23 cellular contexts compared by ENCODE assay signal in the genomic region with DNA sequence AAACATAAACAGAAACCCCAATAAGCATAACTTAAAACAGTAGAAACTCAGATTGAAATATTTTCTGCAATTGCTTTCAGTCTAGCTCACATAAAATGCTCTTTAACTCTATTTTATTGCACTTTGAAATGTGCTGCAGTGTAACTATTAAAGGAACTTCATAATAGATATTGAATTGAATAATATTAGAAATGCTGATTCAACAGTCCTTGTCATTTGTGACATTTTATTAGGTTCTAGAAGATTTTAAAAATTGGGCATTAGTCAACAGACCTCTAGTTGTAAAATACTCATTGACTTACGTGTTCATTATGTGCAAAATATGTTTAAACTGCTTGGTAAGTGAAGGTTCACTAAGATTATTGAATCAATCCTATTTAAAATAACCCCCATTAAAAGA.
DNase-seq lines count a peak whose midpoint lies in the region; ATAC-seq, FAIRE-seq and TF ChIP-seq lines count a peak whose summit lies in the region.
"Had no signal": no experiment of that assay in that cellular context is flagged by ENCODE, and none has a peak within 500 bp of the region (broad histone marks: within the 10 kb centered on the region; RNA-seq: fewer than 3 reads in every experiment).

No MANE protein-coding gene starts in this region.

- H3K36me3 ChIP-seq in HepG2 (replicated peaks in 1 of 2; ENCODE audit: control insufficient read depth in 1 of 2, insufficient read depth in 2 of 2, low read length in 2 of 2) (no peaks in the 10 kb centered on the region), right lobe of liver (no peaks in the 10 kb centered on the region), SU-DHL-6 (ENCODE audit: low read length) (no peaks in the 10 kb centered on the region), osteoblast (ENCODE audit: insufficient read depth, low read length) (no peaks in the 10 kb centered on the region)
- H3K36me3 ChIP-seq: BE2C, BLaER1 had no signal

- no peak for TF ChIP-seq RAD21 in HepG2 (CRISPR knock-in tag; IDR thresholded peaks at IDR 0.05)

- TF ChIP-seq EP300 in HepG2 (IDR thresholded peaks at IDR 0.05; ENCODE audit: low read depth in 2 of 2, low read length in 2 of 2): no peak
- TF ChIP-seq EP300 in HepG2 (CRISPR knock-in tag; IDR thresholded peaks at IDR 0.05; ENCODE audit: borderline replicate concordance): no peak

- in situ Hi-C loops in HepG2 (cut with HindIII; ENCODE audit: extremely low pct_ligation_motif_present, low pct_unique_long_range_greater_than_20kb): no loop called here

- FAIRE-seq in HepG2 (lab: Jason Lieb, UNC): no peak
- FAIRE-seq: GM12891, GM19239 had no signal

- intact Hi-C loops in HepG2 (cut with micrococcal nuclease; ENCODE audit: unreplicated experiment): no loop called here
- intact Hi-C loops in right lobe of liver (cut with DNase I): no loop called here

- no peaks in the 10 kb centered on the region for H3K9me2 ChIP-seq in SU-DHL-6 (replicated peaks; ENCODE audit: insufficient read depth, low read length)

- no peaks in the 10 kb centered on the region for H4K20me1 ChIP-seq in HepG2 (ENCODE audit: insufficient read depth, low read length)
- no peaks in the 10 kb centered on the region for H4K20me1 ChIP-seq in SU-DHL-6 (ENCODE audit: low read depth, low read length)
- no peaks in the 10 kb centered on the region for H4K20me1 ChIP-seq in osteoblast (ENCODE audit: insufficient read depth, low read length)
- H4K20me1 ChIP-seq: BLaER1 had no signal

- H3K4me3 ChIP-seq in HepG2 (replicated peaks in 1 of 3; ENCODE audit: insufficient read depth in 1 of 3, low read depth in 2 of 3, low read length in 3 of 3) (no peak overlapping the region), right lobe of liver (no peak overlapping the region), SU-DHL-6 (ENCODE audit: insufficient read depth, low read length, poor library complexity, severe bottlenecking) (no peak overlapping the region), osteoblast (ENCODE audit: insufficient read depth, low read length) (no peak overlapping the region)
- H3K4me3 ChIP-seq: BLaER1 had no signal

- H3K9ac ChIP-seq in HepG2 (ENCODE audit: insufficient read depth, low read depth, low read length) (no peak overlapping the region), SU-DHL-6 (ENCODE audit: low read length) (no peak overlapping the region)
- H3K9ac ChIP-seq: BLaER1 had no signal

- POLR2A ChIA-PET in HepG2 (lab: Yijun Ruan, JAX) (no interaction called here), GM10248 (lab: Yijun Ruan, JAX) (no interaction called here)

- TF ChIP-seq POLR2A in HepG2 (IDR thresholded peaks at IDR 0.05; ENCODE audit: insufficient read depth in 1 of 2, low read depth in 2 of 2, low read length in 2 of 2) (no peak), right lobe of liver (IDR thresholded peaks at IDR 0.05) (no peak)

- H3K9me3 ChIP-seq in HepG2 (ENCODE audit: low read length) (no peaks in the 10 kb centered on the region), right lobe of liver (no peaks in the 10 kb centered on the region), SU-DHL-6 (ENCODE audit: insufficient read depth, low read length) (no peaks in the 10 kb centered on the region), osteoblast (ENCODE audit: low read depth, low read length) (no peaks in the 10 kb centered on the region)
- H3K9me3 ChIP-seq: BE2C had no signal

- H3K4me1 ChIP-seq in HepG2 (ENCODE audit: insufficient read depth, low read length): no peaks in the 10 kb centered on the region
- no peaks in the 10 kb centered on the region for H3K4me1 ChIP-seq in right lobe of liver
- H3K4me1 ChIP-seq in osteoblast (ENCODE audit: insufficient read depth, low read length): no peaks in the 10 kb centered on the region
- H3K4me1 ChIP-seq: BE2C, BLaER1 had no signal

- TF ChIP-seq CTCF in HepG2 (CRISPR knock-in tag; IDR thresholded peaks at IDR 0.05) (no peak), right lobe of liver (IDR thresholded peaks at IDR 0.05) (no peak), SU-DHL-6 (IDR thresholded peaks at IDR 0.05; ENCODE audit: insufficient read depth, low read length, poor library complexity, severe bottlenecking) (no peak), GM10248 (IDR thresholded peaks at IDR 0.05; ENCODE audit: control extremely low read depth, extremely low read depth, low read depth, missing control alignments) (no peak), osteoblast (IDR thresholded peaks at IDR 0.05; ENCODE audit: extremely low read depth, low read depth, low read length) (no peak)

- H3K27ac ChIP-seq in HepG2 (ENCODE audit: extremely low read length, insufficient read depth, low read length): no peak overlapping the region
- H3K27ac ChIP-seq in right lobe of liver: no peak overlapping the region
- no peak overlapping the region for H3K27ac ChIP-seq in SU-DHL-6 (ENCODE audit: low read depth, low read length)
- no peak overlapping the region for H3K27ac ChIP-seq in osteoblast (ENCODE audit: low read depth, low read length)
- H3K27ac ChIP-seq: 22Rv1, BLaER1 had no signal

- no peak overlapping the region for H2AFZ ChIP-seq in HepG2 (ENCODE audit: low read length)
- peak overlapping the region; percentile 14 for H2AFZ ChIP-seq in SU-DHL-6 (ENCODE audit: low read depth, low read length, severe bottlenecking)
- H2AFZ ChIP-seq in osteoblast (ENCODE audit: low read length): no peak overlapping the region

- H3K27me3 ChIP-seq in HepG2 (ENCODE audit: control insufficient read depth in 1 of 2, insufficient read depth in 2 of 2, low read length in 2 of 2) (no peaks in the 10 kb centered on the region), right lobe of liver (no peaks in the 10 kb centered on the region), SU-DHL-6 (ENCODE audit: low read length) (no peaks in the 10 kb centered on the region), osteoblast (ENCODE audit: insufficient read depth, low read length) (no peaks in the 10 kb centered on the region)
- H3K27me3 ChIP-seq: BE2C, BLaER1 had no signal

- WGBS in HepG2 (ENCODE audit: low lambda C conversion rate): 0% methylated on average over 1 of the region's 1 CpG
- WGBS in right lobe of liver (ENCODE audit: insufficient coverage, low coverage, low lambda C conversion rate, missing lambda C conversion rate): 41% methylated on average over 1 of the region's 1 CpG

- no peak for ATAC-seq in HepG2
- no peak for ATAC-seq in right lobe of liver

- H3K79me2 ChIP-seq in HepG2 (ENCODE audit: insufficient read depth, low read length): no peaks in the 10 kb centered on the region
- no peaks in the 10 kb centered on the region for H3K79me2 ChIP-seq in SU-DHL-6 (ENCODE audit: insufficient read depth, low read length)
- no peaks in the 10 kb centered on the region for H3K79me2 ChIP-seq in osteoblast (ENCODE audit: insufficient read depth, low read length)

- no peak for DNase-seq in HepG2 (ENCODE audit: low spot score)
- DNase-seq in right lobe of liver: no peak
- no peak for DNase-seq in GM10248 (ENCODE audit: extremely low spot score)
- DNase-seq in osteoblast (ENCODE audit: insufficient read length, low spot score, missing footprints): no peak
- DNase-seq: ACHN; BE2C; C1 segment of cervical spinal cord; CD4-positive, alpha-beta memory T cell; CD4-positive, CD25-positive, alpha-beta regulatory T cell; CD8-positive, alpha-beta memory T cell; COR-L47; DMS 273 treated with DMSO at 0.1 percent for 48 hours; DMS153; DMS53; DMS79; DND-41; EL; GDM1 had no signal

- CTCF ChIA-PET in HepG2 (lab: Yijun Ruan, JAX; ENCODE audit: low intra/inter-chr PET ratio, low total read pairs): no interaction called here
- CTCF ChIA-PET in GM10248 (lab: Yijun Ruan, JAX): no interaction called here

- H3K4me2 ChIP-seq in HepG2 (ENCODE audit: low read depth, low read length) (no peak overlapping the region), SU-DHL-6 (ENCODE audit: low read depth, low read length, poor library complexity, severe bottlenecking) (no peak overlapping the region), osteoblast (ENCODE audit: insufficient read depth, low read length) (no peak overlapping the region)
- H3K4me2 ChIP-seq: BLaER1 had no signal

- no peaks in the 10 kb centered on the region for H3F3A ChIP-seq in SU-DHL-6 (ENCODE audit: insufficient read depth)

- no TSS peak for BruUV-seq in HepG2 (replicated peaks; lab: Mats Ljungman, UMichigan)

TF ChIP-seq in HepG2, 621 proteins besides CTCF, POLR2A, EP300 and RAD21 (continues in another document):
- TF ChIP-seq DBP (CRISPR knock-in tag; IDR thresholded peaks at IDR 0.05; ENCODE audit: not compliant biosample characterization): no peak
- no peak for TF ChIP-seq SYNCRIP (IDR thresholded peaks at IDR 0.05; ENCODE audit: insufficient read depth, low read depth, low read length)
- TF ChIP-seq MAFF (IDR thresholded peaks at IDR 0.05; ENCODE audit: low read depth, low read length): 0 out of 2 replicates have a peak, but pooled peaks have one; percentile 43
- TF ChIP-seq, protein P1, sequence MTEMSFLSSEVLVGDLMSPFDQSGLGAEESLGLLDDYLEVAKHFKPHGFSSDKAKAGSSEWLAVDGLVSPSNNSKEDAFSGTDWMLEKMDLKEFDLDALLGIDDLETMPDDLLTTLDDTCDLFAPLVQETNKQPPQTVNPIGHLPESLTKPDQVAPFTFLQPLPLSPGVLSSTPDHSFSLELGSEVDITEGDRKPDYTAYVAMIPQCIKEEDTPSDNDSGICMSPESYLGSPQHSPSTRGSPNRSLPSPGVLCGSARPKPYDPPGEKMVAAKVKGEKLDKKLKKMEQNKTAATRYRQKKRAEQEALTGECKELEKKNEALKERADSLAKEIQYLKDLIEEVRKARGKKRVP (CRISPR knock-in tag; IDR thresholded peaks at IDR 0.05): no peak
- TF ChIP-seq ARHGAP35 (CRISPR knock-in tag; IDR thresholded peaks at IDR 0.05; ENCODE audit: borderline replicate concordance): no peak
- no peak for TF ChIP-seq ZNF530 (CRISPR knock-in tag; IDR thresholded peaks at IDR 0.05; ENCODE audit: low read depth)
- TF ChIP-seq HMG20A (CRISPR knock-in tag; IDR thresholded peaks at IDR 0.05; ENCODE audit: borderline replicate concordance): no peak
- no peak for TF ChIP-seq MEIS2 (CRISPR knock-in tag; IDR thresholded peaks at IDR 0.05)
- TF ChIP-seq MAFK (conservative IDR thresholded peaks at IDR 0.05 in 1 of 2, IDR thresholded peaks at IDR 0.05 in 1 of 2; ENCODE audit: low read length in 2 of 2): peak; percentile 65 to 69; a peak in 3 of 4 replicates
- TF ChIP-seq SKI (IDR thresholded peaks at IDR 0.05; ENCODE audit: partially characterized antibody): no peak
